In the genomic region with DNA sequence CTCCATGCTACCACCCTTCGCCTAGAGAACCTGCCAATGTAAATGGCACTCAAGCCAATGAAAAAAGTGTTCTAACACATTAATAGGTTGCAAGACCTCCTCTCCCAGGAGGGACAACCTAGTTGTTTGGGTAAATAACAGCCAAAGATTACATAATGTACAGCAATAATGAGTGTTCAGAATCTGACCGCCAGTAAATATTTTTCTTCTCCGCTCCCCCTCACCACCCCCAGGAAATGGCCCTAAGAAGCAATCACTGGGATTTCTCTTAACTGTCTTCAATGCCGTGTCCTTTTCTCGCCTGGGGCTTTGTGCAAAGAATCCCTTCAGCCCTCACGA, we compare ENCODE assay signal across 8 cellular contexts. TPM values are rescaled to one million over a fixed set of nuclear protein-coding genes. Genes with fewer than 3 reads are reported as not detected.
DNase-seq lines count a peak whose midpoint lies in the region; ATAC-seq and TF ChIP-seq lines count a peak whose summit lies in the region.

No MANE protein-coding gene starts in this region.

- H2AK5ac ChIP-seq in neuronal stem cell (ENCODE audit: low read depth, low read length) = no peak overlapping the region

- peaks cover 2% of the 10 kb centered on the region for H3K79me1 ChIP-seq in neuronal stem cell (ENCODE audit: low read depth, low read length)

- POLR2A ChIA-PET in GM10248 (lab: Yijun Ruan, JAX) = no interaction called here

- peak overlapping the region; percentile 96 for H3K4me3 Mint-ChIP-seq in stimulated activated naive CD8-positive, alpha-beta T cell treated with anti-CD3 and anti-CD28 coated beads, Interleukin-15, Interleukin-2, amounts not matched to agents 100 ng/mL and 50 ng/mL, for 24 hours

- H3K4me3 ChIP-seq in RWPE2 (ENCODE audit: severe bottlenecking) = peak overlapping the region; percentile 96
- H3K4me3 ChIP-seq in epithelial cell of esophagus (ENCODE audit: low read length) = peak overlapping the region; percentile 91
- peak overlapping the region; percentile 70 to 88 for H3K4me3 ChIP-seq in neuronal stem cell (ENCODE audit: low read length in 2 of 2)

- H3K4me1 ChIP-seq in RWPE2 (ENCODE audit: insufficient read depth, poor library complexity, severe bottlenecking) (peaks cover 24% of the 10 kb centered on the region), neuronal stem cell (ENCODE audit: control insufficient read depth in 2 of 2, insufficient read depth in 1 of 2, low read depth in 1 of 2, low read length in 2 of 2) (peaks cover 3 to 13% of the 10 kb centered on the region in 2 donors)

- no peaks in the 10 kb centered on the region for H3K9me3 Mint-ChIP-seq in stimulated activated naive CD8-positive, alpha-beta T cell treated with anti-CD3 and anti-CD28 coated beads, Interleukin-15, Interleukin-2, amounts not matched to agents 100 ng/mL and 50 ng/mL, for 24 hours

- no peak overlapping the region for H2BK15ac ChIP-seq in neuronal stem cell (ENCODE audit: low read length)

- H3K18ac ChIP-seq in neuronal stem cell (ENCODE audit: low read length) = no peak overlapping the region

- no peak overlapping the region for H3K14ac ChIP-seq in neuronal stem cell (ENCODE audit: low read length)

- H3K36me3 ChIP-seq in RWPE2 (ENCODE audit: low read depth) (no peaks in the 10 kb centered on the region), neuronal stem cell (replicated peaks in 1 of 2; ENCODE audit: control insufficient read depth in 2 of 2, insufficient read depth in 2 of 2, low read length in 2 of 2) (no peaks in the 10 kb centered on the region)

- WGBS in neuronal stem cell (ENCODE audit: extremely low coverage in 2 of 2, insufficient read length in 2 of 2, insufficient replicate concordance in 1 of 2), 2 donors = no CpG with 5 or more reads among the region's 6 CpGs

- peak overlapping the region; percentile 79 for H3K4me2 ChIP-seq in neuronal stem cell (ENCODE audit: insufficient read depth, low read length, poor library complexity, severe bottlenecking)

- peak overlapping the region; percentile 84 for H2AFZ ChIP-seq in neuronal stem cell (ENCODE audit: low read length)

- H3K9me3 ChIP-seq in RWPE2 (ENCODE audit: severe bottlenecking) (no peaks in the 10 kb centered on the region), neuronal stem cell (replicated peaks in 1 of 2; ENCODE audit: control insufficient read depth in 2 of 2, insufficient read depth in 1 of 2, low read depth in 1 of 2, low read length in 2 of 2) (no peaks in the 10 kb centered on the region)

- H3K23ac ChIP-seq in neuronal stem cell (ENCODE audit: low read depth, low read length, poor library complexity) = no peak overlapping the region

- no peak for ATAC-seq in stimulated activated naive CD8-positive, alpha-beta T cell treated with anti-CD3 and anti-CD28 coated beads, Interleukin-15, Interleukin-2, amounts not matched to agents 100 U/mL and 50 U/mL, for 24 hours
- ATAC-seq in RWPE2 (ENCODE audit: low read depth) = peak; percentile 7; the same call in 2 of the 3 replicates
- no peak for ATAC-seq in HG02759 (IDR thresholded peaks at IDR 0.05; ENCODE audit: unreplicated experiment)

- peaks cover 11% of the 10 kb centered on the region for H3K36me3 Mint-ChIP-seq in stimulated activated naive CD8-positive, alpha-beta T cell treated with anti-CD3 and anti-CD28 coated beads, Interleukin-15, Interleukin-2, amounts not matched to agents 100 ng/mL and 50 ng/mL, for 24 hours (ENCODE audit: low read depth)

- peak overlapping the region; percentile 68 for H3K27ac ChIP-seq in RWPE2 (ENCODE audit: poor library complexity, severe bottlenecking)
- no peak overlapping the region for H3K27ac ChIP-seq in neuronal stem cell (replicated peaks; ENCODE audit: low read length)

- DNase-seq in stimulated activated naive CD8-positive, alpha-beta T cell treated with anti-CD3 and anti-CD28 coated beads, Interleukin-15, Interleukin-2, amounts not matched to agents 100 U/mL and 50 U/mL, for 24 hours = no peak
- no peak for DNase-seq in RWPE2 (ENCODE audit: low spot score)
- peak; percentile 35 for DNase-seq in epithelial cell of esophagus (ENCODE audit: low read depth)
- DNase-seq in neuronal stem cell (ENCODE audit: low spot score) = no peak
- DNase-seq in GM10248 (ENCODE audit: extremely low spot score) = no peak
- no peak for DNase-seq in iPS-NIHi7 (ENCODE audit: extremely low spot score)

- no peak overlapping the region for H3K4ac ChIP-seq in neuronal stem cell (ENCODE audit: low read length)

- H3K27me3 ChIP-seq in RWPE2 (ENCODE audit: insufficient read depth, poor library complexity, severe bottlenecking) (no peaks in the 10 kb centered on the region), neuronal stem cell (ENCODE audit: control insufficient read depth in 3 of 3, insufficient read depth in 3 of 3, low read depth in 1 of 3, low read length in 3 of 3) (no peaks in the 10 kb centered on the region)

- no peak overlapping the region for H4K91ac ChIP-seq in neuronal stem cell (ENCODE audit: low read depth, low read length, poor library complexity)

- H3K27me3 Mint-ChIP-seq in stimulated activated naive CD8-positive, alpha-beta T cell treated with anti-CD3 and anti-CD28 coated beads, Interleukin-15, Interleukin-2, amounts not matched to agents 100 ng/mL and 50 ng/mL, for 24 hours = no peaks in the 10 kb centered on the region

- peak overlapping the region; percentile 91 for H3K27ac Mint-ChIP-seq in stimulated activated naive CD8-positive, alpha-beta T cell treated with anti-CD3 and anti-CD28 coated beads, Interleukin-15, Interleukin-2, amounts not matched to agents 100 ng/mL and 50 ng/mL, for 24 hours

- CTCF ChIA-PET in GM10248 (lab: Yijun Ruan, JAX) = interaction anchor here (0.7 to 8.7 kb wide), 13 partner anchors 14 to 362 kb away, joined by 3 to 126 read pairs (median 5); a partner anchor contains a TSS

- H2BK120ac ChIP-seq in neuronal stem cell (ENCODE audit: low read depth, low read length) = no peak overlapping the region

- H2BK12ac ChIP-seq in neuronal stem cell (ENCODE audit: low read length) = no peak overlapping the region

- H2BK5ac ChIP-seq in neuronal stem cell (ENCODE audit: low read length) = no peak overlapping the region

- H3K4me1 Mint-ChIP-seq in stimulated activated naive CD8-positive, alpha-beta T cell treated with anti-CD3 and anti-CD28 coated beads, Interleukin-15, Interleukin-2, amounts not matched to agents 100 ng/mL and 50 ng/mL, for 24 hours (ENCODE audit: low read depth) = peaks cover 74% of the 10 kb centered on the region

- H3K9ac ChIP-seq in neuronal stem cell (ENCODE audit: low read depth, low read length, poor library complexity) = peak overlapping the region; percentile 89

- H4K8ac ChIP-seq in neuronal stem cell (ENCODE audit: low read depth, low read length) = no peak overlapping the region

- no peak for TF ChIP-seq CTCF in RWPE2 (IDR thresholded peaks at IDR 0.05; ENCODE audit: poor library complexity, severe bottlenecking)
- no peak for TF ChIP-seq CTCF in epithelial cell of esophagus (IDR thresholded peaks at IDR 0.05; ENCODE audit: insufficient read depth, low read depth, low read length, missing control alignments)
- no peak for TF ChIP-seq CTCF in GM10248 (IDR thresholded peaks at IDR 0.05; ENCODE audit: control extremely low read depth, extremely low read depth, low read depth, missing control alignments)

RNA-seq across cellular contexts. Expression of a gene that starts 0.5 kb away (rescaled TPM):
- polyA plus RNA-seq in neuronal stem cell (2013, experiment 1 of 2) = 4.2 TPM
- 4.4 TPM for polyA plus RNA-seq in neuronal stem cell (2013, experiment 2 of 2)

RNA-seq across cellular contexts. Expression of a gene that starts 0.9 kb away (rescaled TPM):
- polyA plus RNA-seq in neuronal stem cell (2013, experiment 1 of 2) = 120 TPM
- polyA plus RNA-seq in neuronal stem cell (2013, experiment 2 of 2) = 120 TPM

RNA-seq across cellular contexts. Expression of a gene that starts 45.0 kb away (rescaled TPM):
- polyA plus RNA-seq in neuronal stem cell (2013, experiment 1 of 2) = 3.8 TPM
- 4.0 TPM for polyA plus RNA-seq in neuronal stem cell (2013, experiment 2 of 2)
